9 cellular contexts compared by ENCODE assay signal in the genomic region with DNA sequence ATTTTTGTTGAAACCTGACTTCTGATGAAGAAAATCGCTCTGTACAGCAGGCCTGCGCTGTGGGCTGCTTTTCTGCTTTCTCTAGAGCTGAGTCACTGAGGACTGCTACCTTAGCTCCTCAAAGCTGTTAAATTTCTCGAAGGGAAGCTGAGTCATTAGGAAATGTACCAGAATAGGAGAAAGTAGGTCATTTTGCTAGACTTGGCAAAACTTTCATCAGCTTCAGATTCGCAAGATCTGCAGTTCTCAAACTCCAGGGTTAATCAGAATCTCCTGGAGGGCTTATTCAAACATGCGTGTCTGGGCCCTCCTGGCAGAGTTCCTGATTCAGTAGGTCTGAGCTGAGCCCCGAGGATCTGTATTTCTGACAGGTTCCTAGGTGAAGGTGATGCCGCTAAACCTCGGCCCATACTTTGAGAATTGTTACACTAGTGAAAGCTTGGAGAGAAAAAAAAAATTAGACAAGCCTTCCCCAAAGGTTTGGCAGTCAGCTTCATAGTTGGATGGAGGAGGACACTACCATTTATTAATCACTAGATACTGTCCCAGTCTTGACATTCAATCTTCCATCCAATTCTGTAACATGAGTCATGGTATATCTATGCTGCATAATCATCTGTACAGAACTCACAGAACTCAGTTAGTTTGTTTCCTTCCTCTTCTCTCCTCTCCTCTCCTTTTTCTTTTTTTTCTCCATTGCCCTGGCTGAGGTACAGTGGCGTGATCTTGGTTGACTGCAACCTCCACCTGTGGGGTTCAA.
A peak's percentile ranks its signal among the peaks of the same experiment; 100 is the strongest.
DNase-seq lines count a peak whose midpoint lies in the region; ATAC-seq and TF ChIP-seq lines count a peak whose summit lies in the region.
"Had no signal": no experiment of that assay in that cellular context is flagged by ENCODE, and none has a peak within 500 bp of the region (broad histone marks: within the 10 kb centered on the region; RNA-seq: fewer than 3 reads in every experiment).

No MANE protein-coding gene starts in this region.

- TF ChIP-seq CTCF in Peyer's patch (IDR thresholded peaks at IDR 0.05) = no peak

- no peak overlapping the region for H3K27ac Mint-ChIP-seq in activated CD4-positive, alpha-beta T cell treated with anti-CD3 and anti-CD28 coated beads for 36 hours
- no peak overlapping the region for H3K27ac Mint-ChIP-seq in activated CD4-positive, alpha-beta T cell treated with anti-CD3 and anti-CD28 coated beads, Interleukin-2, amount 10 ng/mL, durations not matched to agents 7 days and 5 days

- H3K27me3 ChIP-seq in adipocyte (replicated peaks; ENCODE audit: control insufficient read depth, insufficient read depth, low read length) (no peaks in the 10 kb centered on the region), Peyer's patch (no peaks in the 10 kb centered on the region)

- H3K4me3 ChIP-seq in adipocyte (ENCODE audit: low read length) = peak overlapping the region; percentile 65
- H3K4me3 ChIP-seq in Peyer's patch = no peak overlapping the region

- no peaks in the 10 kb centered on the region for H3K9me3 Mint-ChIP-seq in activated CD4-positive, alpha-beta T cell treated with anti-CD3 and anti-CD28 coated beads for 36 hours (ENCODE audit: low read depth)
- peaks cover under 1% of the 10 kb centered on the region for H3K9me3 Mint-ChIP-seq in activated CD4-positive, alpha-beta T cell treated with anti-CD3 and anti-CD28 coated beads, Interleukin-2, amount 10 ng/mL, durations not matched to agents 7 days and 5 days

- H3K4me3 Mint-ChIP-seq in activated CD4-positive, alpha-beta T cell treated with anti-CD3 and anti-CD28 coated beads for 36 hours = no peak overlapping the region
- H3K4me3 Mint-ChIP-seq in activated CD4-positive, alpha-beta T cell treated with anti-CD3 and anti-CD28 coated beads, Interleukin-2, amount 10 ng/mL, durations not matched to agents 7 days and 5 days = no peak overlapping the region

- CTCF ChIA-PET in activated CD4-positive, alpha-beta T cell treated with anti-CD3 and anti-CD28 coated beads for 36 hours (lab: Charles Lee) = interaction anchor here (1.0 to 1.1 kb wide), 2 partner anchors 29 to 383 kb away, joined by 4 to 5 read pairs; no protein-coding TSS in a partner anchor
- CTCF ChIA-PET in activated CD4-positive, alpha-beta T cell treated with anti-CD3 and anti-CD28 coated beads, Interleukin-2, amount 10 ng/mL, durations not matched to agents 7 days and 5 days (lab: Charles Lee) = no interaction called here

- ATAC-seq in activated CD4-positive, alpha-beta T cell treated with anti-CD3 and anti-CD28 coated beads for 36 hours = peak; percentile 99
- ATAC-seq in GM18502 (IDR thresholded peaks at IDR 0.05; ENCODE audit: poor library complexity, unreplicated experiment) (no peak), GM19023 (IDR thresholded peaks at IDR 0.05; ENCODE audit: unreplicated experiment) (no peak)

- no peak for TF ChIP-seq POLR2A in Peyer's patch (IDR thresholded peaks at IDR 0.05)

- no peaks in the 10 kb centered on the region for H3K36me3 Mint-ChIP-seq in activated CD4-positive, alpha-beta T cell treated with anti-CD3 and anti-CD28 coated beads for 36 hours (ENCODE audit: low read depth)
- H3K36me3 Mint-ChIP-seq in activated CD4-positive, alpha-beta T cell treated with anti-CD3 and anti-CD28 coated beads, Interleukin-2, amount 10 ng/mL, durations not matched to agents 7 days and 5 days (ENCODE audit: low read depth) = peaks cover 2% of the 10 kb centered on the region

- H3K36me3 ChIP-seq in adipocyte (ENCODE audit: control insufficient read depth, insufficient read depth, low read length, severe bottlenecking) (no peaks in the 10 kb centered on the region), Peyer's patch (no peaks in the 10 kb centered on the region)

- H3K9me3 ChIP-seq in adipocyte (ENCODE audit: control insufficient read depth, low read length) (no peaks in the 10 kb centered on the region), Peyer's patch (no peaks in the 10 kb centered on the region)

- no peaks in the 10 kb centered on the region for H3K27me3 Mint-ChIP-seq in activated CD4-positive, alpha-beta T cell treated with anti-CD3 and anti-CD28 coated beads for 36 hours
- H3K27me3 Mint-ChIP-seq in activated CD4-positive, alpha-beta T cell treated with anti-CD3 and anti-CD28 coated beads, Interleukin-2, amount 10 ng/mL, durations not matched to agents 7 days and 5 days = peaks cover 11% of the 10 kb centered on the region

- H3K9ac ChIP-seq in adipocyte (ENCODE audit: low read length) = peak overlapping the region; percentile 58

- POLR2A ChIA-PET in activated CD4-positive, alpha-beta T cell treated with anti-CD3 and anti-CD28 coated beads for 36 hours (lab: Charles Lee) = interaction anchor here (1.1 kb wide), 1 partner anchor 128 kb away, joined by 3 read pairs; no protein-coding TSS in a partner anchor
- POLR2A ChIA-PET in activated CD4-positive, alpha-beta T cell treated with anti-CD3 and anti-CD28 coated beads, Interleukin-2, amount 10 ng/mL, durations not matched to agents 7 days and 5 days (lab: Charles Lee) = no interaction called here

- H3K4me1 Mint-ChIP-seq in activated CD4-positive, alpha-beta T cell treated with anti-CD3 and anti-CD28 coated beads for 36 hours = peaks cover 18% of the 10 kb centered on the region
- peaks cover 22% of the 10 kb centered on the region for H3K4me1 Mint-ChIP-seq in activated CD4-positive, alpha-beta T cell treated with anti-CD3 and anti-CD28 coated beads, Interleukin-2, amount 10 ng/mL, durations not matched to agents 7 days and 5 days

- peak; percentile 55 for DNase-seq in activated CD4-positive, alpha-beta T cell treated with anti-CD3 and anti-CD28 coated beads for 36 hours
- no peak for DNase-seq in activated CD4-positive, alpha-beta T cell treated with anti-CD3 and anti-CD28 coated beads, Interleukin-2, amount 10 ng/mL, durations not matched to agents 7 days and 5 days
- peak; percentile 97 for DNase-seq in adipocyte (ENCODE audit: low read depth)
- peak; percentile 98 for DNase-seq in iris pigment epithelial cell (ENCODE audit: low read depth)
- peak; percentile 90 for DNase-seq in stromal cell of bone marrow (ENCODE audit: low read depth)
- DNase-seq in Peyer's patch = no peak
- DNase-seq: NCI-H1436 had no signal

- intact Hi-C loops in activated CD4-positive, alpha-beta T cell treated with anti-CD3 and anti-CD28 coated beads for 36 hours (cut with DNase I, micrococcal nuclease) = no loop called here

- no peak overlapping the region for H3K27ac ChIP-seq in Peyer's patch

- H3K4me1 ChIP-seq in adipocyte (ENCODE audit: control insufficient read depth, insufficient read depth, low read length) (peaks cover 25% of the 10 kb centered on the region), Peyer's patch (no peaks in the 10 kb centered on the region)

Comparison
In these comparisons a context has a peak if more than half of its experiments do, and no peak if none do; other contexts are left out.
1. DNase-seq: peak in activated CD4-positive, alpha-beta T cell treated with anti-CD3 and anti-CD28 coated beads for 36 hours (single experiment), adipocyte (single experiment), iris pigment epithelial cell (single experiment) and stromal cell of bone marrow (single experiment); none in activated CD4-positive, alpha-beta T cell treated with anti-CD3 and anti-CD28 coated beads, Interleukin-2, amount 10 ng/mL, durations not matched to agents 7 days and 5 days (single experiment) and Peyer's patch (0 of 3).